In genomic region chr16:74565378-74565777, GRCh38 we compare ENCODE assay signal across 1 cellular context.
TF ChIP-seq lines count a peak whose summit lies in the region.

No MANE protein-coding gene starts in this region.

TF ChIP-seq in K562, 482 proteins besides CTCF, POLR2A, EP300 and RAD21 (continued from another document and continues in another):
- TF ChIP-seq TSHZ1 (CRISPR knock-in tag; IDR thresholded peaks at IDR 0.05) (no peak), HDAC1 (IDR thresholded peaks at IDR 0.05) (peak in 1 of 2 experiments; percentile 89; a peak in 2 of 4 replicates), HINFP (tag; conservative IDR thresholded peaks at IDR 0.05; ENCODE audit: low read depth) (no peak), CEBPG (CRISPR knock-in tag; IDR thresholded peaks at IDR 0.05) (peak; percentile 50; the same call in 1 of the 2 replicates), CEBPG (tag; conservative IDR thresholded peaks at IDR 0.05 in 1 of 2, IDR thresholded peaks at IDR 0.05 in 1 of 2) (no peak), HMG20A (CRISPR knock-in tag; conservative IDR thresholded peaks at IDR 0.05) (no peak), SLC30A9 (CRISPR knock-in tag; IDR thresholded peaks at IDR 0.05) (no peak), CC2D1A (IDR thresholded peaks at IDR 0.05) (no peak; the same call in 1 of the 2 replicates), SRSF3 (IDR thresholded peaks at IDR 0.05; ENCODE audit: insufficient read depth, low read length) (no peak), CREM (IDR thresholded peaks at IDR 0.05; ENCODE audit: low read depth) (peak; percentile 54), POLR2AphosphoS5 (IDR thresholded peaks at IDR 0.05; ENCODE audit: control insufficient read depth, insufficient read depth, low read depth, low read length) (peak; percentile 41; the same call in 1 of the 2 replicates), RNF219 (CRISPR knock-in tag; IDR thresholded peaks at IDR 0.05) (no peak), SNRNP70 (optimal IDR thresholded peaks at IDR 0.05; ENCODE audit: low read depth, low read length) (no peak), HMG20B (CRISPR knock-in tag; IDR thresholded peaks at IDR 0.05) (no peak), TGIF2 (CRISPR knock-in tag; IDR thresholded peaks at IDR 0.05) (no peak), RBM25 (IDR thresholded peaks at IDR 0.05; ENCODE audit: low read depth, low read length, severe bottlenecking) (peak; percentile 26), CREB1 (IDR thresholded peaks at IDR 0.05) (0 out of 2 replicates have a peak, but pooled peaks have one; percentile 21), CREB1 (CRISPR knock-in tag; IDR thresholded peaks at IDR 0.05) (no peak), IRF2 (CRISPR knock-in tag; IDR thresholded peaks at IDR 0.05) (no peak), NELFE (IDR thresholded peaks at IDR 0.05; ENCODE audit: insufficient read depth, insufficient read length) (no peak), ZNF224 (CRISPR knock-in tag; IDR thresholded peaks at IDR 0.05) (no peak), CBFA2T2 (conservative IDR thresholded peaks at IDR 0.05) (peak; percentile 35; the same call in 1 of the 2 replicates), DPF2 (IDR thresholded peaks at IDR 0.05) (peak; percentile 68), CXXC5 (CRISPR knock-in tag; IDR thresholded peaks at IDR 0.05) (no peak), BHLHE40 (IDR thresholded peaks at IDR 0.05; ENCODE audit: low read length) (no peak), XRCC5 (IDR thresholded peaks at IDR 0.05; ENCODE audit: low read depth, low read length) (no peak), ZNF639 (CRISPR knock-in tag; conservative IDR thresholded peaks at IDR 0.05 in 1 of 2, IDR thresholded peaks at IDR 0.05 in 1 of 2) (no peak), FOXM1 (IDR thresholded peaks at IDR 0.05; ENCODE audit: low read depth) (peak; percentile 76; the same call in 1 of the 2 replicates), FOXM1 (CRISPR knock-in tag; IDR thresholded peaks at IDR 0.05; ENCODE audit: low read depth) (no peak), ZNF76 (CRISPR knock-in tag; IDR thresholded peaks at IDR 0.05; ENCODE audit: borderline replicate concordance) (no peak), ETV6 (IDR thresholded peaks at IDR 0.05; ENCODE audit: borderline replicate concordance in 1 of 2, low read depth in 2 of 2, low read length in 1 of 2) (no peak), ETV6 (CRISPR knock-in tag; IDR thresholded peaks at IDR 0.05; ENCODE audit: borderline replicate concordance) (no peak), KLF10 (CRISPR knock-in tag; IDR thresholded peaks at IDR 0.05) (no peak), MED1 (CRISPR knock-in tag; IDR thresholded peaks at IDR 0.05; ENCODE audit: borderline replicate concordance) (no peak), RFX5 (IDR thresholded peaks at IDR 0.05; ENCODE audit: low read depth, low read length) (no peak), CBFA2T3 (IDR thresholded peaks at IDR 0.05) (peak; percentile 74), KDM4B (IDR thresholded peaks at IDR 0.05; ENCODE audit: borderline replicate concordance in 2 of 2, low read depth in 1 of 2) (no peak), YY1 (IDR thresholded peaks at IDR 0.05; ENCODE audit: borderline replicate concordance in 1 of 3, control insufficient read depth in 1 of 3, extremely low read depth in 1 of 3, insufficient read depth in 3 of 3, insufficient read length in 1 of 3, insufficient replicate concordance in 2 of 3, low read depth in 1 of 3, low read length in 2 of 3) (peak in 1 of 3 experiments; percentile 38), SREBF1 (IDR thresholded peaks at IDR 0.05; ENCODE audit: borderline replicate concordance, low read depth, low read length) (no peak), TEAD4 (IDR thresholded peaks at IDR 0.05; ENCODE audit: low read length) (peak; percentile 47), TEAD4 (CRISPR knock-in tag; IDR thresholded peaks at IDR 0.05; ENCODE audit: borderline replicate concordance) (no peak), TAL1 (IDR thresholded peaks at IDR 0.05) (peak; percentile 45; the same call in 1 of the 2 replicates), STAG1 (CRISPR knock-in tag; IDR thresholded peaks at IDR 0.05; ENCODE audit: borderline replicate concordance) (no peak), HNRNPLL (IDR thresholded peaks at IDR 0.05; ENCODE audit: low read depth, low read length, poor library complexity, severe bottlenecking) (peak; percentile 76), ADNP (tag; IDR thresholded peaks at IDR 0.05) (no peak), SAP30 (IDR thresholded peaks at IDR 0.05; ENCODE audit: borderline replicate concordance, insufficient read depth, low read depth, low read length, poor library complexity, severe bottlenecking) (peak; percentile 36), NCOA1 (IDR thresholded peaks at IDR 0.05; ENCODE audit: low read depth) (no peak), GTF2A2 (tag; IDR thresholded peaks at IDR 0.05) (no peak), ZNF696 (CRISPR knock-in tag; conservative IDR thresholded peaks at IDR 0.05) (no peak), ZFP91 (CRISPR knock-in tag; IDR thresholded peaks at IDR 0.05) (no peak), ARNT (IDR thresholded peaks at IDR 0.05) (peak in 1 of 2 experiments; percentile 72; a peak in 1 of 4 replicates), HNRNPH1 (optimal IDR thresholded peaks at IDR 0.05; ENCODE audit: low read depth, low read length) (no peak), GTF2F1 (IDR thresholded peaks at IDR 0.05; ENCODE audit: low read depth, low read length) (no peak), ZNF740 (CRISPR knock-in tag; IDR thresholded peaks at IDR 0.05) (no peak), ZNF740 (tag; IDR thresholded peaks at IDR 0.05) (no peak), NFYB (IDR thresholded peaks at IDR 0.05; ENCODE audit: extremely low read depth, insufficient read length) (peak; percentile 24), ELF1 (tag; IDR thresholded peaks at IDR 0.05) (peak; percentile 27; the same call in 1 of the 2 replicates)
- TF ChIP-seq, protein P1, sequence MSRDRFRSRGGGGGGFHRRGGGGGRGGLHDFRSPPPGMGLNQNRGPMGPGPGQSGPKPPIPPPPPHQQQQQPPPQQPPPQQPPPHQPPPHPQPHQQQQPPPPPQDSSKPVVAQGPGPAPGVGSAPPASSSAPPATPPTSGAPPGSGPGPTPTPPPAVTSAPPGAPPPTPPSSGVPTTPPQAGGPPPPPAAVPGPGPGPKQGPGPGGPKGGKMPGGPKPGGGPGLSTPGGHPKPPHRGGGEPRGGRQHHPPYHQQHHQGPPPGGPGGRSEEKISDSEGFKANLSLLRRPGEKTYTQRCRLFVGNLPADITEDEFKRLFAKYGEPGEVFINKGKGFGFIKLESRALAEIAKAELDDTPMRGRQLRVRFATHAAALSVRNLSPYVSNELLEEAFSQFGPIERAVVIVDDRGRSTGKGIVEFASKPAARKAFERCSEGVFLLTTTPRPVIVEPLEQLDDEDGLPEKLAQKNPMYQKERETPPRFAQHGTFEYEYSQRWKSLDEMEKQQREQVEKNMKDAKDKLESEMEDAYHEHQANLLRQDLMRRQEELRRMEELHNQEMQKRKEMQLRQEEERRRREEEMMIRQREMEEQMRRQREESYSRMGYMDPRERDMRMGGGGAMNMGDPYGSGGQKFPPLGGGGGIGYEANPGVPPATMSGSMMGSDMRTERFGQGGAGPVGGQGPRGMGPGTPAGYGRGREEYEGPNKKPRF (IDR thresholded peaks at IDR 0.05; ENCODE audit: low read depth, low read length) = no peak
- TF ChIP-seq, protein P2, sequence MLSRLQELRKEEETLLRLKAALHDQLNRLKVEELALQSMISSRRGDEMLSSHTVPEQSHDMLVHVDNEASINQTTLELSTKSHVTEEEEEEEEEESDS (CRISPR knock-in tag; IDR thresholded peaks at IDR 0.05) = no peak
- TF ChIP-seq, protein P3, sequence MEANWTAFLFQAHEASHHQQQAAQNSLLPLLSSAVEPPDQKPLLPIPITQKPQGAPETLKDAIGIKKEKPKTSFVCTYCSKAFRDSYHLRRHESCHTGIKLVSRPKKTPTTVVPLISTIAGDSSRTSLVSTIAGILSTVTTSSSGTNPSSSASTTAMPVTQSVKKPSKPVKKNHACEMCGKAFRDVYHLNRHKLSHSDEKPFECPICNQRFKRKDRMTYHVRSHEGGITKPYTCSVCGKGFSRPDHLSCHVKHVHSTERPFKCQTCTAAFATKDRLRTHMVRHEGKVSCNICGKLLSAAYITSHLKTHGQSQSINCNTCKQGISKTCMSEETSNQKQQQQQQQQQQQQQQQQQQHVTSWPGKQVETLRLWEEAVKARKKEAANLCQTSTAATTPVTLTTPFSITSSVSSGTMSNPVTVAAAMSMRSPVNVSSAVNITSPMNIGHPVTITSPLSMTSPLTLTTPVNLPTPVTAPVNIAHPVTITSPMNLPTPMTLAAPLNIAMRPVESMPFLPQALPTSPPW (CRISPR knock-in tag; IDR thresholded peaks at IDR 0.05) = no peak
